Comparison of ENCODE assay signal across 8 cellular contexts in genomic region chr3:107241217-107241616, GRCh38.
DNase-seq lines count a peak whose midpoint lies in the region; ATAC-seq and TF ChIP-seq lines count a peak whose summit lies in the region.

No MANE protein-coding gene starts in this region.

- peak; percentile 4; the same call in 1 of the 2 replicates for TF ChIP-seq CTCF in 22Rv1 (IDR thresholded peaks at IDR 0.05)
- TF ChIP-seq CTCF in GM06990 (IDR thresholded peaks at IDR 0.05; ENCODE audit: insufficient read depth, low read length, poor library complexity, severe bottlenecking): peak; percentile 5
- no peak for TF ChIP-seq CTCF in OCI-LY7 (conservative IDR thresholded peaks at IDR 0.05; ENCODE audit: low read length)

- peak overlapping the region; percentile 83 for H3K4me3 Mint-ChIP-seq in central memory CD8-positive, alpha-beta T cell

- POLR2A ChIA-PET in OCI-LY7 (lab: Charles Lee): interaction anchor here (0.5 to 1.4 kb wide), 4 partner anchors 11 to 180 kb away, joined by 3 to 4 read pairs (median 4); no protein-coding TSS in a partner anchor

- H3K79me2 ChIP-seq in OCI-LY7 (ENCODE audit: insufficient read depth, low read depth, low read length): no peaks in the 10 kb centered on the region

- H3K4me3 ChIP-seq in GM06990 (replicated peaks; ENCODE audit: low read depth, low read length) (peak overlapping the region; percentile 77), OCI-LY7 (ENCODE audit: low read depth, low read length, poor library complexity, severe bottlenecking) (peak overlapping the region; percentile 81), subcutaneous abdominal adipose tissue (ENCODE audit: low read depth in 1 of 5, low read length in 5 of 5) (peak overlapping the region; percentile 84 to 97 (median 92))

- H3K4me1 ChIP-seq in OCI-LY7 (ENCODE audit: insufficient read depth, low read length, poor library complexity, severe bottlenecking) (peaks cover 37% of the 10 kb centered on the region), subcutaneous abdominal adipose tissue (ENCODE audit: control insufficient read depth in 5 of 5, insufficient read depth in 5 of 5, low read length in 5 of 5) (peaks cover 0 to 17% (median 14%) of the 10 kb centered on the region in 5 donors)

- H3K9me3 ChIP-seq in OCI-LY7 (ENCODE audit: low read length) (no peaks in the 10 kb centered on the region), subcutaneous abdominal adipose tissue (ENCODE audit: control insufficient read depth in 5 of 5, low read length in 5 of 5) (no peaks in the 10 kb centered on the region)

- intact Hi-C loops in OCI-LY7 (cut with micrococcal nuclease; ENCODE audit: unreplicated experiment) (loop anchor here (2.0 to 5.0 kb wide), 2 partner anchors 190 to 281 kb away; partner anchors contain the start of gene BBX), left colon (cut with DNase I, micrococcal nuclease) (no loop called here)

- peak overlapping the region; percentile 52 to 89 (median 81) for H3K9ac ChIP-seq in subcutaneous abdominal adipose tissue (ENCODE audit: low read length in 5 of 5)

- BruUV-seq in OCI-LY7 (replicated peaks; lab: Mats Ljungman, UMichigan): no TSS peak

- peak; percentile 44 for ATAC-seq in HG02798 (IDR thresholded peaks at IDR 0.05; ENCODE audit: poor library complexity, unreplicated experiment)
- ATAC-seq in central memory CD8-positive, alpha-beta T cell (replicated peaks; ENCODE audit: extremely low read depth, poor library complexity, severe bottlenecking): peak; percentile 25
- ATAC-seq in left colon: peak; percentile 70

- peak overlapping the region; percentile 82 for H3K27ac Mint-ChIP-seq in central memory CD8-positive, alpha-beta T cell (ENCODE audit: low read depth)

- H3K9me2 ChIP-seq in OCI-LY7 (ENCODE audit: insufficient read depth, low read length): no peaks in the 10 kb centered on the region

- no peaks in the 10 kb centered on the region for H3K36me3 ChIP-seq in GM06990 (ENCODE audit: control insufficient read depth, insufficient read depth, low read length)
- no peaks in the 10 kb centered on the region for H3K36me3 ChIP-seq in OCI-LY7 (ENCODE audit: insufficient read depth, low read length)
- peaks cover 1 to 5% (median 4%) of the 10 kb centered on the region in 5 donors for H3K36me3 ChIP-seq in subcutaneous abdominal adipose tissue (ENCODE audit: control insufficient read depth in 5 of 5, insufficient read depth in 5 of 5, low read length in 5 of 5)

- peaks cover 6% of the 10 kb centered on the region for H3K36me3 Mint-ChIP-seq in central memory CD8-positive, alpha-beta T cell (ENCODE audit: insufficient read depth)

- no peaks in the 10 kb centered on the region for H4K20me1 ChIP-seq in OCI-LY7 (ENCODE audit: insufficient read depth, low read length)

- H3K27ac ChIP-seq in 22Rv1: peak overlapping the region; percentile 66
- no peak overlapping the region for H3K27ac ChIP-seq in OCI-LY7 (ENCODE audit: low read depth, low read length, poor library complexity, severe bottlenecking)
- no peak overlapping the region for H3K27ac ChIP-seq in subcutaneous abdominal adipose tissue (ENCODE audit: low read depth, low read length)

- H3K9me3 Mint-ChIP-seq in central memory CD8-positive, alpha-beta T cell: no peaks in the 10 kb centered on the region

- H3K4me2 ChIP-seq in OCI-LY7 (ENCODE audit: low read length): peak overlapping the region; percentile 88

- H3K4me1 Mint-ChIP-seq in central memory CD8-positive, alpha-beta T cell: peaks cover 22% of the 10 kb centered on the region

- H3K27me3 Mint-ChIP-seq in central memory CD8-positive, alpha-beta T cell: no peaks in the 10 kb centered on the region

- H3K27me3 ChIP-seq in GM06990 (replicated peaks; ENCODE audit: control insufficient read depth, insufficient read depth, low read length) (no peaks in the 10 kb centered on the region), subcutaneous abdominal adipose tissue (ENCODE audit: control insufficient read depth in 5 of 5, insufficient read depth in 4 of 5, low read length in 5 of 5) (no peaks in the 10 kb centered on the region)

- peak overlapping the region; percentile 99 for H2AFZ ChIP-seq in OCI-LY7 (ENCODE audit: low read length)

- DNase-seq in GM06990 (ENCODE audit: extremely low read depth, insufficient read length) (peak; percentile 23), OCI-LY7 (ENCODE audit: low spot score) (peak; percentile 59), left colon (peak; percentile 23 to 28), DMS153 treated with DMSO at 0.1 percent for 48 hours (lab: John Stamatoyannopoulos, UW; ENCODE audit: unreplicated experiment) (no peak)
- DNase-seq in central memory CD8-positive, alpha-beta T cell (ENCODE audit: low spot score in 2 of 2): no peak

- CTCF ChIA-PET in OCI-LY7 (lab: Charles Lee; ENCODE audit: unreplicated experiment): no interaction called here

Comparison
In these comparisons a context has a peak if more than half of its experiments do, and no peak if none do; other contexts are left out.
1. DNase-seq: peak in GM06990 (single experiment), OCI-LY7 (single experiment) and left colon (2 of 2); none in central memory CD8-positive, alpha-beta T cell (0 of 2) and DMS153 treated with DMSO at 0.1 percent for 48 hours (single experiment).
2. Peak in every context shown above with its lines, with median percentiles within 50 percentile points of each other: H3K4me3 ChIP-seq and ATAC-seq.